In the genomic region with DNA sequence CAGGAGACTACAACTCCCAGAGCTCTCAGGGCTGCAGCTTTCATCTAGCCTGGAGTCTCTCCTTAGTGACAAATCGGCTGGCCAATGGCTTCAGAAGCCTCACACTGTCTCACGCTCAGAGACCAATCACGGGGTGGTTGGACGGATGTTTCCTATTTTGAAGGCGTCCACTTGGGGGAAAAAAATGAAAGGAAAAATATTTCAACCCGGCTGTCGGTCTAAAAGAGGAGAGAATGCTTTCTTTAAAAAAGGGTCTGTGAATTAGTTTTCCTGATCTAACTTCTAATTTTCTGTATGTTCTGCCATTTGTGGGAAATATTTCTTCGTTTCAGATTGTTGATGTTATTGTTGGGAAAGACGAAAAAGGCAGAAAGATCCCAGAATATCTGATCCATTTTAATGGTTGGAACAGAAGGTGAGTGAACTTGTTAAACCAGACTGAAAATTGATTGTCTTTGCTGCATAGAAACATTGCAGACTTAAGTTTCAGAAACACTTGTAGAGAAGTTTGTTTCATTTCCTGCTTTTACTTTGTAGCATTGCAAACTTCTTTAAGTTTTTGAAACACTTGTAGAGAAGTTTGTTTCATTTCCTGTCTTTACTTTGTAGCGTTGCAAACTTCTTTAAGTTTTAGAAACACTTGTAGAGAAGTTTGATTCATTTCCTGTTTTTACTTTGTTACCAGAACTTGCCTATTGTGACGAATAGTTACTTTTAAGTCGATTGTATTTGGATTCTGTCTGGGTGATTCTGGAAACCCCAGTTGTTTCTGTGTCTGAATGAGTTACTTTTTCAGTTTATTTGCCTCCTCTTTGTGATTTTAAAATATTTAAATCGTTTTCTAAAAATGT, we compare ENCODE assay signal across 8 cellular contexts. TPM values are rescaled to one million over a fixed set of nuclear protein-coding genes. Genes with fewer than 3 reads are reported as not detected.
DNase-seq lines count a peak whose midpoint lies in the region; ATAC-seq and TF ChIP-seq lines count a peak whose summit lies in the region.

No MANE protein-coding gene starts in this region.

- WGBS in body of pancreas, 2 donors = 0 to 1% methylated on average over 13 of the region's 13 CpGs

- H3K4me3 ChIP-seq in body of pancreas (peak overlapping the region in 1 of 2 donors; percentile 82), rectal smooth muscle tissue (ENCODE audit: low read length) (peak overlapping the region; percentile 56)

- H3K27me3 ChIP-seq in body of pancreas = no peaks in the 10 kb centered on the region
- H3K27me3 ChIP-seq in rectal smooth muscle tissue (ENCODE audit: control insufficient read depth, insufficient read depth, low read length) = no peaks in the 10 kb centered on the region

- ATAC-seq in GM18519 (IDR thresholded peaks at IDR 0.05; ENCODE audit: low FRiP score, unreplicated experiment) = peak; percentile 52
- peak; percentile 63 for ATAC-seq in HG03045 (IDR thresholded peaks at IDR 0.05; ENCODE audit: unreplicated experiment)
- peak; percentile 85 for ATAC-seq in body of pancreas

- DNase-seq in A172 (ENCODE audit: low spot score) = peak; percentile 94
- DNase-seq in NCI-H2029 treated with DMSO at 0.1 percent for 48 hours (lab: John Stamatoyannopoulos, UW) = peak; percentile 22
- DNase-seq in T-helper 9 cell = peak; percentile 62
- peak; percentile 79 to 93 (median 87) for DNase-seq in body of pancreas
- peak; percentile 76 to 89 for DNase-seq in hippocampal formation (lab: John Stamatoyannopoulos, UW)

- no peaks in the 10 kb centered on the region for H3K9me3 ChIP-seq in body of pancreas

- TF ChIP-seq POLR2A in body of pancreas (IDR thresholded peaks at IDR 0.05) = no peak

- H3K27ac ChIP-seq in body of pancreas = peak overlapping the region in 2 of 4 donors; percentile 85 to 90
- no peak overlapping the region for H3K27ac ChIP-seq in rectal smooth muscle tissue (ENCODE audit: low read depth, low read length)

- intact Hi-C loops in body of pancreas (cut with DNase I) = no loop called here

- H3K9ac ChIP-seq in rectal smooth muscle tissue (ENCODE audit: low read length) = no peak overlapping the region

- H3K4me1 ChIP-seq in body of pancreas = peaks cover 7% of the 10 kb centered on the region
- H3K4me1 ChIP-seq in rectal smooth muscle tissue (ENCODE audit: control insufficient read depth, insufficient read depth, low read length) = no peaks in the 10 kb centered on the region

- peak in 4 of 7 experiments; percentile 19 to 32 (median 22) for TF ChIP-seq CTCF in body of pancreas (IDR thresholded peaks at IDR 0.05)

- H3K36me3 ChIP-seq in body of pancreas (replicated peaks in 1 of 2; ENCODE audit: insufficient read depth in 1 of 2, low read depth in 2 of 2) (no peaks in the 10 kb centered on the region), rectal smooth muscle tissue (ENCODE audit: control insufficient read depth, insufficient read depth, low read length) (peaks cover 3% of the 10 kb centered on the region)

RNA-seq across cellular contexts. Expression of a gene that starts 1.6 kb away (rescaled TPM):
- total RNA-seq in A172 (2014; rRNA removed; shearing (Covaris generic)) = 34.4 and 55.9 TPM in 2 replicates
- total RNA-seq in body of pancreas = 10 to 100 TPM; 10.5 to 11.2 TPM

Comparison
In these comparisons a context has a peak if more than half of its experiments do, and no peak if none do; other contexts are left out.
1. DNase-seq: peak in every context shown above with its lines; median percentile 94 in A172; 87 in body of pancreas; 82 in hippocampal formation; 62 in T-helper 9 cell; 22 in NCI-H2029 treated with DMSO at 0.1 percent for 48 hours.